In the genomic region with DNA sequence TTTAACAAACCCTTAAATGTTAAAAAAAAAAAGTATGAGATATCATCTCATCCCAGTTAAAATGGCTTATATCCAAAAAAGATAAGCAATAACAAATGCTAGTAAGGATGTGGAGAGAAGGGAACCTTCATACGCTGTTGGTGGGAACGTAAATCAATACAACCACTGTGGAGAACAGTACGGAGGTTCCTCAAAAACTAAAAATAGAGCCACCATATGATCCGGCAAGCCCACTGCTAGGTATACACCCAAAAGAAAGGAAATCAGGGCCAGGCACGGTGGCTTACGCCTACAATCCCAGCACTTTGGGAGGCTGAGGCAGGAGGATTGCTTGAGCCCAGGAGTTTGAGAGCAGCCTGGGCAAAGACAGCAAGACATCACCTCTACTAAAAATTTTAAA, we compare ENCODE assay signal across 2 cellular contexts.
TF ChIP-seq lines count a peak whose summit lies in the region.

No MANE protein-coding gene starts in this region.

TF ChIP-seq in GM12878, 131 proteins besides CTCF, POLR2A, EP300 and RAD21 (continues in another document):
- TF ChIP-seq HDAC2 (IDR thresholded peaks at IDR 0.05) (no peak), SREBF1 (IDR thresholded peaks at IDR 0.05; ENCODE audit: low read length) (no peak), ZSCAN29 (IDR thresholded peaks at IDR 0.05) (no peak), TARDBP (IDR thresholded peaks at IDR 0.05; ENCODE audit: borderline replicate concordance) (no peak), MTA2 (IDR thresholded peaks at IDR 0.05; ENCODE audit: low read depth) (no peak), MEF2B (IDR thresholded peaks at IDR 0.05; ENCODE audit: partially characterized antibody, poor library complexity, severe bottlenecking) (no peak), TCF3 (IDR thresholded peaks at IDR 0.05; ENCODE audit: borderline replicate concordance, insufficient read depth, low read depth, low read length) (no peak), ZNF274 (IDR thresholded peaks at IDR 0.05; ENCODE audit: insufficient read depth, insufficient read length) (no peak), ZNF217 (IDR thresholded peaks at IDR 0.05) (no peak), ATF2 (IDR thresholded peaks at IDR 0.05; ENCODE audit: low read length) (no peak), SP1 (IDR thresholded peaks at IDR 0.05; ENCODE audit: low read depth, low read length) (no peak), ZNF687 (IDR thresholded peaks at IDR 0.05) (no peak), CBX5 (IDR thresholded peaks at IDR 0.05; ENCODE audit: low read depth) (no peak)
- TF ChIP-seq, protein P1, sequence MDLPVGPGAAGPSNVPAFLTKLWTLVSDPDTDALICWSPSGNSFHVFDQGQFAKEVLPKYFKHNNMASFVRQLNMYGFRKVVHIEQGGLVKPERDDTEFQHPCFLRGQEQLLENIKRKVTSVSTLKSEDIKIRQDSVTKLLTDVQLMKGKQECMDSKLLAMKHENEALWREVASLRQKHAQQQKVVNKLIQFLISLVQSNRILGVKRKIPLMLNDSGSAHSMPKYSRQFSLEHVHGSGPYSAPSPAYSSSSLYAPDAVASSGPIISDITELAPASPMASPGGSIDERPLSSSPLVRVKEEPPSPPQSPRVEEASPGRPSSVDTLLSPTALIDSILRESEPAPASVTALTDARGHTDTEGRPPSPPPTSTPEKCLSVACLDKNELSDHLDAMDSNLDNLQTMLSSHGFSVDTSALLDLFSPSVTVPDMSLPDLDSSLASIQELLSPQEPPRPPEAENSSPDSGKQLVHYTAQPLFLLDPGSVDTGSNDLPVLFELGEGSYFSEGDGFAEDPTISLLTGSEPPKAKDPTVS (IDR thresholded peaks at IDR 0.05; ENCODE audit: low read depth, low read length) = no peak
- TF ChIP-seq, protein P2, sequence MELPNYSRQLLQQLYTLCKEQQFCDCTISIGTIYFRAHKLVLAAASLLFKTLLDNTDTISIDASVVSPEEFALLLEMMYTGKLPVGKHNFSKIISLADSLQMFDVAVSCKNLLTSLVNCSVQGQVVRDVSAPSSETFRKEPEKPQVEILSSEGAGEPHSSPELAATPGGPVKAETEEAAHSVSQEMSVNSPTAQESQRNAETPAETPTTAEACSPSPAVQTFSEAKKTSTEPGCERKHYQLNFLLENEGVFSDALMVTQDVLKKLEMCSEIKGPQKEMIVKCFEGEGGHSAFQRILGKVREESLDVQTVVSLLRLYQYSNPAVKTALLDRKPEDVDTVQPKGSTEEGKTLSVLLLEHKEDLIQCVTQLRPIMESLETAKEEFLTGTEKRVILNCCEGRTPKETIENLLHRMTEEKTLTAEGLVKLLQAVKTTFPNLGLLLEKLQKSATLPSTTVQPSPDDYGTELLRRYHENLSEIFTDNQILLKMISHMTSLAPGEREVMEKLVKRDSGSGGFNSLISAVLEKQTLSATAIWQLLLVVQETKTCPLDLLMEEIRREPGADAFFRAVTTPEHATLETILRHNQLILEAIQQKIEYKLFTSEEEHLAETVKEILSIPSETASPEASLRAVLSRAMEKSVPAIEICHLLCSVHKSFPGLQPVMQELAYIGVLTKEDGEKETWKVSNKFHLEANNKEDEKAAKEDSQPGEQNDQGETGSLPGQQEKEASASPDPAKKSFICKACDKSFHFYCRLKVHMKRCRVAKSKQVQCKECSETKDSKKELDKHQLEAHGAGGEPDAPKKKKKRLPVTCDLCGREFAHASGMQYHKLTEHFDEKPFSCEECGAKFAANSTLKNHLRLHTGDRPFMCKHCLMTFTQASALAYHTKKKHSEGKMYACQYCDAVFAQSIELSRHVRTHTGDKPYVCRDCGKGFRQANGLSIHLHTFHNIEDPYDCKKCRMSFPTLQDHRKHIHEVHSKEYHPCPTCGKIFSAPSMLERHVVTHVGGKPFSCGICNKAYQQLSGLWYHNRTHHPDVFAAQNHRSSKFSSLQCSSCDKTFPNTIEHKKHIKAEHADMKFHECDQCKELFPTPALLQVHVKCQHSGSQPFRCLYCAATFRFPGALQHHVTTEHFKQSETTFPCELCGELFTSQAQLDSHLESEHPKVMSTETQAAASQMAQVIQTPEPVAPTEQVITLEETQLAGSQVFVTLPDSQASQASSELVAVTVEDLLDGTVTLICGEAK (IDR thresholded peaks at IDR 0.05; ENCODE audit: borderline replicate concordance) = no peak

TF ChIP-seq in SK-N-SH, 30 proteins besides CTCF, POLR2A, EP300 and RAD21:
- no peak for TF ChIP-seq ELF1 (IDR thresholded peaks at IDR 0.05)
- no peak for TF ChIP-seq RXRA (IDR thresholded peaks at IDR 0.05; ENCODE audit: borderline replicate concordance, low read depth)
- TF ChIP-seq, protein P3, sequence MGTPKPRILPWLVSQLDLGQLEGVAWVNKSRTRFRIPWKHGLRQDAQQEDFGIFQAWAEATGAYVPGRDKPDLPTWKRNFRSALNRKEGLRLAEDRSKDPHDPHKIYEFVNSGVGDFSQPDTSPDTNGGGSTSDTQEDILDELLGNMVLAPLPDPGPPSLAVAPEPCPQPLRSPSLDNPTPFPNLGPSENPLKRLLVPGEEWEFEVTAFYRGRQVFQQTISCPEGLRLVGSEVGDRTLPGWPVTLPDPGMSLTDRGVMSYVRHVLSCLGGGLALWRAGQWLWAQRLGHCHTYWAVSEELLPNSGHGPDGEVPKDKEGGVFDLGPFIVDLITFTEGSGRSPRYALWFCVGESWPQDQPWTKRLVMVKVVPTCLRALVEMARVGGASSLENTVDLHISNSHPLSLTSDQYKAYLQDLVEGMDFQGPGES (IDR thresholded peaks at IDR 0.05; ENCODE audit: low read depth, low read length) = no peak
- no peak for TF ChIP-seq REST (IDR thresholded peaks at IDR 0.05; ENCODE audit: low read depth, low read length)
- no peak for TF ChIP-seq GATA2 (CRISPR knock-in tag; IDR thresholded peaks at IDR 0.05)
- no peak for TF ChIP-seq EZH2phosphoT487 (IDR thresholded peaks at IDR 0.05; ENCODE audit: borderline replicate concordance, low read depth)
- TF ChIP-seq, protein P4, sequence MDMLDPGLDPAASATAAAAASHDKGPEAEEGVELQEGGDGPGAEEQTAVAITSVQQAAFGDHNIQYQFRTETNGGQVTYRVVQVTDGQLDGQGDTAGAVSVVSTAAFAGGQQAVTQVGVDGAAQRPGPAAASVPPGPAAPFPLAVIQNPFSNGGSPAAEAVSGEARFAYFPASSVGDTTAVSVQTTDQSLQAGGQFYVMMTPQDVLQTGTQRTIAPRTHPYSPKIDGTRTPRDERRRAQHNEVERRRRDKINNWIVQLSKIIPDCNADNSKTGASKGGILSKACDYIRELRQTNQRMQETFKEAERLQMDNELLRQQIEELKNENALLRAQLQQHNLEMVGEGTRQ (IDR thresholded peaks at IDR 0.05; ENCODE audit: borderline replicate concordance, low read depth, low read length) = no peak
- TF ChIP-seq SIN3A (IDR thresholded peaks at IDR 0.05; ENCODE audit: borderline replicate concordance, low read depth, low read length) = no peak
- no peak for TF ChIP-seq RCOR1 (IDR thresholded peaks at IDR 0.05; ENCODE audit: low read length)
- no peak for TF ChIP-seq TEAD4 (IDR thresholded peaks at IDR 0.05; ENCODE audit: borderline replicate concordance, insufficient read depth)
- no peak for TF ChIP-seq FOSL2 (IDR thresholded peaks at IDR 0.05; ENCODE audit: borderline replicate concordance, low read depth)
- no peak for TF ChIP-seq FOXJ3 (CRISPR knock-in tag; IDR thresholded peaks at IDR 0.05)
- TF ChIP-seq, protein P5, sequence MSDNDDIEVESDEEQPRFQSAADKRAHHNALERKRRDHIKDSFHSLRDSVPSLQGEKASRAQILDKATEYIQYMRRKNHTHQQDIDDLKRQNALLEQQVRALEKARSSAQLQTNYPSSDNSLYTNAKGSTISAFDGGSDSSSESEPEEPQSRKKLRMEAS (IDR thresholded peaks at IDR 0.05; ENCODE audit: low read depth) = no peak
- no peak for TF ChIP-seq TCF12 (IDR thresholded peaks at IDR 0.05)
- TF ChIP-seq GABPA (IDR thresholded peaks at IDR 0.05; ENCODE audit: low read depth) = no peak
- TF ChIP-seq JUND (IDR thresholded peaks at IDR 0.05) = no peak
- no peak for TF ChIP-seq NRF1 (IDR thresholded peaks at IDR 0.05; ENCODE audit: low read depth, low read length)
